Comparison of ENCODE assay signal across 1 cellular context in the genomic region with DNA sequence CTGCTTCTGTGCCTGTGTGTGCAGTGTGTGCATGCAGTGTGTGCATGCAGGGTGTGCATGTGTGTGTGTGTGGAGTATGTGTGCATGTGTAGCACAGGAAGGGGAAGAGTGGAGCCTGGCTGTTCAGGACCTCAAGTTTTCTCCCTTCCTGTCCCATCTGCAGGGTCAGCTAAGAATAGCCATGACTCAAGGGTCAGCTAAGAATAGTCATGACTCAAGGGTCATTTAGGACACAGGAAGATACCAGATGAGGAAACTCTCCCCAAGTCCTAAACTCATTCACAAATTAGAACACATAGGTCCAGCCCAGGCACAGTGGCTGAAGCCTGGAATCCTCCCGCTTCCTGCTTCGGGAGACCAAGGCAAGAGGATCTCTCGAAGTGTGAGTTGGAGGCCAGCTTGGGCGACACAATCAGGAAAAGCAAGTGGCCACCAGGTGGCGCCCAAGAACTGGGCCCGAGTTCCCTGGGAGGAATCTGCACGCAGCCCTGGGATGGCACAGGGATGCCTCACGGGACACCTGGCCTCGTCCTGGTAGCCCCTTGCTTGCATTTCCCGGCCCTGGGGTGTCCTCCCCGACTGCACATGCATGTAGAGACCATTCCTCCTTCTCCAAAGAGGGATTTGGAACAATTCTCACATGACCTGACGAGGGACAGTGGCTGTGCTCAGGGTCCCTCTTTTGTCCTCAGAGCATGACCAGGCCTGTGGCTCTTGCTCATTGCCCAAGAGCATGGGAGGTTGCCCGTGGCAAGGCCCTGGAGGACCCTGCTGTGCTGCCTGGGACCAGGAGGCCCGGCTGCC.
TF ChIP-seq lines count a peak whose summit lies in the region.

No MANE protein-coding gene starts in this region.

TF ChIP-seq in HEK293, 187 proteins besides CTCF, POLR2A, EP300 and RAD21 (continued from another document):
- no peak for TF ChIP-seq TSHZ1 (tag by site-specific recombination; IDR thresholded peaks at IDR 0.05; ENCODE audit: borderline replicate concordance)
- TF ChIP-seq, protein P1, sequence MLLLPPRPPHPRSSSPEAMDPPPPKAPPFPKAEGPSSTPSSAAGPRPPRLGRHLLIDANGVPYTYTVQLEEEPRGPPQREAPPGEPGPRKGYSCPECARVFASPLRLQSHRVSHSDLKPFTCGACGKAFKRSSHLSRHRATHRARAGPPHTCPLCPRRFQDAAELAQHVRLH (tag by site-specific recombination; IDR thresholded peaks at IDR 0.05) = no peak
- TF ChIP-seq, protein P2, sequence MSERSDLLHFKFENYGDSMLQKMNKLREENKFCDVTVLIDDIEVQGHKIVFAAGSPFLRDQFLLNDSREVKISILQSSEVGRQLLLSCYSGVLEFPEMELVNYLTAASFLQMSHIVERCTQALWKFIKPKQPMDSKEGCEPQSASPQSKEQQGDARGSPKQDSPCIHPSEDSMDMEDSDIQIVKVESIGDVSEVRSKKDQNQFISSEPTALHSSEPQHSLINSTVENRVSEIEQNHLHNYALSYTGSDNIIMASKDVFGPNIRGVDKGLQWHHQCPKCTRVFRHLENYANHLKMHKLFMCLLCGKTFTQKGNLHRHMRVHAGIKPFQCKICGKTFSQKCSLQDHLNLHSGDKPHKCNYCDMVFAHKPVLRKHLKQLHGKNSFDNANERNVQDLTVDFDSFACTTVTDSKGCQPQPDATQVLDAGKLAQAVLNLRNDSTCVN (tag by site-specific recombination; optimal IDR thresholded peaks at IDR 0.05) = no peak
